In the genomic region with DNA sequence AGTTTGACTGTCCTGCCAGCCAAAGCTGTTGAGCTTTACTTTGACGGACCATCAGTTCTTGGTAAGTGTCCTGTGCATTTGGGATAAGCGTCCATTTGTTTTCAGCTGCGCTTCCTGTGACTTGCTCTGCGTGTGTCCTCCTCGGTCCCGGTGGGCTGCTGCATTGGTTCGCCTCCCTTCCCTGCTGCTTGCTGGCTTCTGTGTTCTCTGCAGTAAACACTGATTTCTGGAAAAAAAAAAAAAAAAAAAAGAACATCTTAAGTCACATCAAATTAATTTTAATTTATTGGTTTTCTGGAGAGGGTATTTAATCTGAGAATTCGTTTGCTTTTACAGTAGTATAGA, we compare ENCODE assay signal across 20 cellular contexts.
A peak's percentile ranks its signal among the peaks of the same experiment; 100 is the strongest.
DNase-seq lines count a peak whose midpoint lies in the region; ATAC-seq, FAIRE-seq and TF ChIP-seq lines count a peak whose summit lies in the region.
"Had no signal": no experiment of that assay in that cellular context is flagged by ENCODE, and none has a peak within 500 bp of the region (broad histone marks: within the 10 kb centered on the region; RNA-seq: fewer than 3 reads in every experiment).

No MANE protein-coding gene starts in this region.

- no peak for ATAC-seq in PC-3

- no peaks in the 10 kb centered on the region for H3K36me3 Mint-ChIP-seq in Caco-2 (ENCODE audit: insufficient read depth, unreplicated experiment)
- H3K36me3 Mint-ChIP-seq: CD4-positive, CD25-positive, alpha-beta regulatory T cell; CD8-positive, alpha-beta memory T cell had no signal

- H3K9me1 ChIP-seq in endothelial cell of umbilical vein (replicated peaks; ENCODE audit: control insufficient read depth, extremely low read depth, insufficient read depth, low read length): no peaks in the 10 kb centered on the region

- intact Hi-C loops in Caco-2 (cut with micrococcal nuclease; ENCODE audit: unreplicated experiment): no loop called here
- intact Hi-C loops in endothelial cell of umbilical vein (cut with micrococcal nuclease): no loop called here
- intact Hi-C loops in PC-3 (cut with micrococcal nuclease): no loop called here

- no peak overlapping the region for H3K4me3 Mint-ChIP-seq in Caco-2 (ENCODE audit: unreplicated experiment)
- H3K4me3 Mint-ChIP-seq: CD4-positive, CD25-positive, alpha-beta regulatory T cell; CD8-positive, alpha-beta memory T cell; HFFc6 had no signal

- CTCF ChIA-PET in Caco-2 (lab: Charles Lee): no interaction called here
- CTCF ChIA-PET in endothelial cell of umbilical vein (lab: Charles Lee): interaction anchor here (1.2 to 1.7 kb wide), 2 partner anchors 117 to 936 kb away, joined by 4 to 5 read pairs; no protein-coding TSS in a partner anchor
- CTCF ChIA-PET in PC-3 (lab: Charles Lee): no interaction called here

- DNase-seq in Caco-2 (no peak), endothelial cell of umbilical vein (ENCODE audit: low read depth, low spot score) (no peak), PC-3 (no peak), superior temporal gyrus (ENCODE audit: extremely low spot score) (no peak)
- no peak for DNase-seq in activated naive CD4-positive, alpha-beta T cell (lab: John Stamatoyannopoulos, UW)
- DNase-seq: ACHN; C1 segment of cervical spinal cord; CD4-positive, CD25-positive, alpha-beta regulatory T cell; CD8-positive, alpha-beta memory T cell; COR-L47; HFFc6 had no signal

- no peak for TF ChIP-seq POLR2A in endothelial cell of umbilical vein (IDR thresholded peaks at IDR 0.05; ENCODE audit: low read depth, low read length)

- H3K9me3 ChIP-seq in Caco-2 (no peaks in the 10 kb centered on the region), endothelial cell of umbilical vein (replicated peaks; ENCODE audit: control insufficient read depth, insufficient read depth, low read length) (no peaks in the 10 kb centered on the region), neutrophil (no peaks in the 10 kb centered on the region), PC-3 (ENCODE audit: low read length) (no peaks in the 10 kb centered on the region)
- H3K9me3 ChIP-seq: BE2C had no signal

- no peak for TF ChIP-seq CTCF in Caco-2 (IDR thresholded peaks at IDR 0.05; ENCODE audit: insufficient read depth in 1 of 2, low read depth in 1 of 2, low read length in 1 of 2, severe bottlenecking in 1 of 2, unreplicated experiment in 1 of 2)
- no peak for TF ChIP-seq CTCF in VCaP (conservative IDR thresholded peaks at IDR 0.05)
- no peak for TF ChIP-seq CTCF in endothelial cell of umbilical vein (IDR thresholded peaks at IDR 0.05; ENCODE audit: extremely low read depth in 1 of 2, insufficient read depth in 1 of 2, low read depth in 1 of 2, low read length in 2 of 2)
- no peak for TF ChIP-seq CTCF in neutrophil (IDR thresholded peaks at IDR 0.05)
- TF ChIP-seq CTCF in PC-3 (conservative IDR thresholded peaks at IDR 0.05; ENCODE audit: low read depth, low read length): no peak

- dilution Hi-C loops in endothelial cell of umbilical vein (cut with MboI; ENCODE audit: extremely low pct_ligation_motif_present, low sequenced_read_pairs): no loop called here

- BruUV-seq in Caco-2 (replicated peaks; lab: Mats Ljungman, UMichigan) (no TSS peak), endothelial cell of umbilical vein (replicated peaks; lab: Mats Ljungman, UMichigan) (no TSS peak), PC-3 (replicated peaks; lab: Mats Ljungman, UMichigan) (no TSS peak)

- H3K36me3 ChIP-seq in Caco-2 (ENCODE audit: control insufficient read depth, insufficient read depth, low read length): no peaks in the 10 kb centered on the region
- H3K36me3 ChIP-seq in endothelial cell of umbilical vein (ENCODE audit: control insufficient read depth in 2 of 2, extremely low read depth in 1 of 2, insufficient read depth in 2 of 2, low read length in 2 of 2): no peaks in the 10 kb centered on the region
- no peaks in the 10 kb centered on the region for H3K36me3 ChIP-seq in neutrophil
- no peaks in the 10 kb centered on the region for H3K36me3 ChIP-seq in PC-3 (ENCODE audit: low read depth, low read length)

- H3K27me3 ChIP-seq in Caco-2 (replicated peaks; ENCODE audit: control insufficient read depth, insufficient read depth, low read length): no peaks in the 10 kb centered on the region; the same call in 1 of the 2 replicates
- H3K27me3 ChIP-seq in endothelial cell of umbilical vein (ENCODE audit: control insufficient read depth in 2 of 2, insufficient read depth in 2 of 2, low read length in 2 of 2): no peaks in the 10 kb centered on the region
- no peaks in the 10 kb centered on the region for H3K27me3 ChIP-seq in neutrophil
- H3K27me3 ChIP-seq in PC-3 (ENCODE audit: low read length): peaks cover 27% of the 10 kb centered on the region
- H3K27me3 ChIP-seq: BE2C had no signal

- H3K79me2 ChIP-seq in endothelial cell of umbilical vein (ENCODE audit: control insufficient read depth, insufficient read depth, low read length) (no peaks in the 10 kb centered on the region), PC-3 (ENCODE audit: low read length) (no peaks in the 10 kb centered on the region)

- H3K27ac ChIP-seq in VCaP (peak overlapping the region; percentile 50), endothelial cell of umbilical vein (ENCODE audit: insufficient read depth, low read depth, low read length) (peak overlapping the region; percentile 74), neutrophil (peak overlapping the region; percentile 82), PC-3 (ENCODE audit: low read length) (no peak overlapping the region)

- H4K20me1 ChIP-seq in endothelial cell of umbilical vein (replicated peaks; ENCODE audit: control insufficient read depth, extremely low read depth, insufficient read depth, low read length) (no peaks in the 10 kb centered on the region), PC-3 (ENCODE audit: low read length) (no peaks in the 10 kb centered on the region)

- H3K4me1 ChIP-seq in Caco-2 (peaks cover 5% of the 10 kb centered on the region; the same call in 1 of the 2 replicates), endothelial cell of umbilical vein (ENCODE audit: control insufficient read depth, extremely low read depth, insufficient read depth, low read length) (peaks cover 36% of the 10 kb centered on the region), neutrophil (ENCODE audit: control insufficient read depth in 1 of 2, insufficient read depth in 1 of 2, low read depth in 1 of 2, low read length in 1 of 2) (peaks cover 56 to 72% of the 10 kb centered on the region in 2 experiments), PC-3 (ENCODE audit: insufficient read depth, low read length) (no peaks in the 10 kb centered on the region)

- no peaks in the 10 kb centered on the region for H3F3A ChIP-seq in PC-3 (ENCODE audit: low read length, unreplicated experiment)

- peak overlapping the region; percentile 35 for H3K27ac Mint-ChIP-seq in Caco-2 (ENCODE audit: unreplicated experiment)
- H3K27ac Mint-ChIP-seq: CD4-positive, CD25-positive, alpha-beta regulatory T cell; CD8-positive, alpha-beta memory T cell; HFFc6 had no signal

- H3K4me3 ChIP-seq in Caco-2 (ENCODE audit: low read depth, low read length): no peak overlapping the region
- H3K4me3 ChIP-seq in endothelial cell of umbilical vein (replicated peaks in 1 of 3; ENCODE audit: insufficient read depth in 1 of 3, low read depth in 1 of 3, low read length in 3 of 3): no peak overlapping the region
- no peak overlapping the region for H3K4me3 ChIP-seq in neutrophil (ENCODE audit: low read depth in 1 of 2, low read length in 1 of 2)
- no peak overlapping the region for H3K4me3 ChIP-seq in PC-3 (ENCODE audit: low read length)

- H3K9me3 Mint-ChIP-seq in Caco-2 (ENCODE audit: unreplicated experiment): no peaks in the 10 kb centered on the region
- H3K9me3 Mint-ChIP-seq: CD8-positive, alpha-beta memory T cell; HFFc6 had no signal

- H3K4me1 Mint-ChIP-seq in Caco-2 (ENCODE audit: low read depth, unreplicated experiment): no peaks in the 10 kb centered on the region
- H3K4me1 Mint-ChIP-seq: CD4-positive, CD25-positive, alpha-beta regulatory T cell; CD8-positive, alpha-beta memory T cell had no signal

- H2AFZ ChIP-seq in endothelial cell of umbilical vein (ENCODE audit: low read depth, low read length): peak overlapping the region; percentile 11
- no peak overlapping the region for H2AFZ ChIP-seq in PC-3 (ENCODE audit: low read length)

- POLR2A ChIA-PET in Caco-2 (lab: Charles Lee): no interaction called here
- POLR2A ChIA-PET in endothelial cell of umbilical vein (lab: Charles Lee): no interaction called here
- POLR2A ChIA-PET in PC-3 (lab: Charles Lee; ENCODE audit: unreplicated experiment): no interaction called here

- no peaks in the 10 kb centered on the region for H3K9me2 ChIP-seq in PC-3 (replicated peaks; ENCODE audit: low read length)

- H3K4me2 ChIP-seq in endothelial cell of umbilical vein (ENCODE audit: insufficient read depth, low read length) (peak overlapping the region; percentile 70), PC-3 (ENCODE audit: low read length) (no peak overlapping the region)

- peaks cover 19% of the 10 kb centered on the region for H3K27me3 Mint-ChIP-seq in Caco-2 (ENCODE audit: insufficient read depth, unreplicated experiment)
- H3K27me3 Mint-ChIP-seq: CD4-positive, CD25-positive, alpha-beta regulatory T cell had no signal

- no peak for FAIRE-seq in endothelial cell of umbilical vein (lab: Jason Lieb, UNC)
- FAIRE-seq: A204.1, D721Med, G401.6, GM12891, GM19239, H54 had no signal

- H3K9ac ChIP-seq in endothelial cell of umbilical vein (replicated peaks; ENCODE audit: extremely low read depth, insufficient read depth, low read length): peak overlapping the region; percentile 6
- H3K9ac ChIP-seq in PC-3 (ENCODE audit: low read length): no peak overlapping the region

TF ChIP-seq in endothelial cell of umbilical vein, 7 proteins besides CTCF, POLR2A, EP300 and RAD21:
- no peak for TF ChIP-seq FOS (IDR thresholded peaks at IDR 0.05; ENCODE audit: borderline replicate concordance, insufficient read depth, low read length)
- TF ChIP-seq MYC (IDR thresholded peaks at IDR 0.05; ENCODE audit: low read depth, low read length): no peak
